31 cellular contexts compared by ENCODE assay signal in genomic region chr9:128720841-128721486, GRCh38. TPM values are rescaled to one million over a fixed set of nuclear protein-coding genes. Genes with fewer than 3 reads are reported as not detected.
A peak's percentile ranks its signal among the peaks of the same experiment; 100 is the strongest.
DNase-seq lines count a peak whose midpoint lies in the region; ATAC-seq, FAIRE-seq and TF ChIP-seq lines count a peak whose summit lies in the region.
"Had no signal": no experiment of that assay in that cellular context is flagged by ENCODE, and none has a peak within 500 bp of the region (broad histone marks: within the 10 kb centered on the region; RNA-seq: fewer than 3 reads in every experiment).

No MANE protein-coding gene starts in this region.

- H3K4me3 ChIP-seq in HEK293 (ENCODE audit: low read depth, low read length) = no peak overlapping the region
- no peak overlapping the region for H3K4me3 ChIP-seq in K562
- H3K4me3 ChIP-seq in osteoblast (ENCODE audit: insufficient read depth, low read length) = no peak overlapping the region
- H3K4me3 ChIP-seq: colonic mucosa, gastrocnemius medialis, hepatocyte, left lung, thoracic aorta, uterus had no signal

- H3K27ac ChIP-seq in HEK293 (ENCODE audit: extremely low read depth, low read depth, low read length) = no peak overlapping the region
- H3K27ac ChIP-seq in K562 (ENCODE audit: extremely low read depth, low read depth, low read length) = no peak overlapping the region
- no peak overlapping the region for H3K27ac ChIP-seq in osteoblast (ENCODE audit: low read depth, low read length)
- H3K27ac ChIP-seq: brain microvascular endothelial cell, colonic mucosa, gastrocnemius medialis, hepatocyte, left lung, parathyroid adenoma, thoracic aorta, uterus had no signal

- peaks cover 29% of the 10 kb centered on the region for H3K4me1 Mint-ChIP-seq in activated naive CD4-positive, alpha-beta T cell treated with anti-CD3 and anti-CD28 coated beads, Interleukin-2, amount 50 U/mL, for 24 hours

- H3K9ac ChIP-seq in K562 (ENCODE audit: insufficient read depth in 1 of 2, low read depth in 2 of 2, low read length in 2 of 2) = peak overlapping the region in 1 of 2 experiments; percentile 39; a peak in 1 of 4 replicates
- H3K9ac ChIP-seq: parathyroid adenoma, SK-N-SH had no signal

- no peak for TF ChIP-seq POLR2A in K562 (conservative IDR thresholded peaks at IDR 0.05)

- no peak overlapping the region for H3K4me2 ChIP-seq in K562 (ENCODE audit: insufficient read depth, low read length)
- H3K4me2 ChIP-seq in osteoblast (ENCODE audit: insufficient read depth, low read length) = no peak overlapping the region
- H3K4me2 ChIP-seq: hepatocyte, SK-N-SH had no signal

- H2AFZ ChIP-seq in K562 (ENCODE audit: low read depth, low read length) (no peak overlapping the region), osteoblast (ENCODE audit: low read length) (no peak overlapping the region)
- H2AFZ ChIP-seq: hepatocyte, parathyroid adenoma had no signal

- H4K20me1 ChIP-seq in K562 (replicated peaks; ENCODE audit: control insufficient read depth, insufficient read depth, low read length) (no peaks in the 10 kb centered on the region), osteoblast (ENCODE audit: insufficient read depth, low read length) (no peaks in the 10 kb centered on the region)

- no peak for FAIRE-seq in K562 (lab: Jason Lieb, UNC)
- FAIRE-seq: GM19239 had no signal

- H3K27me3 ChIP-seq in K562 (ENCODE audit: control insufficient read depth in 2 of 2, insufficient read depth in 2 of 2, low read length in 2 of 2) (no peaks in the 10 kb centered on the region), osteoblast (ENCODE audit: insufficient read depth, low read length) (no peaks in the 10 kb centered on the region)
- H3K27me3 ChIP-seq: brain microvascular endothelial cell, colonic mucosa, gastrocnemius medialis, hepatocyte, left lung, uterus had no signal

- TSS peak; percentile 53 for BruUV-seq in K562 (replicated peaks; lab: Mats Ljungman, UMichigan)

- H3K9me3 ChIP-seq in HEK293 (ENCODE audit: control insufficient read depth, insufficient read depth, low read depth, low read length) (no peaks in the 10 kb centered on the region), K562 (replicated peaks; ENCODE audit: control insufficient read depth, insufficient read depth, low read depth, low read length) (no peaks in the 10 kb centered on the region), osteoblast (ENCODE audit: low read depth, low read length) (no peaks in the 10 kb centered on the region)
- H3K9me3 ChIP-seq: colonic mucosa, gastrocnemius medialis, left lung, SK-N-SH, thoracic aorta, uterus had no signal

- no peaks in the 10 kb centered on the region for H3K9me3 Mint-ChIP-seq in activated naive CD4-positive, alpha-beta T cell treated with anti-CD3 and anti-CD28 coated beads, Interleukin-2, amount 50 U/mL, for 24 hours
- H3K9me3 Mint-ChIP-seq: effector memory CD8-positive, alpha-beta T cell had no signal

- H3K36me3 Mint-ChIP-seq in activated naive CD4-positive, alpha-beta T cell treated with anti-CD3 and anti-CD28 coated beads, Interleukin-2, amount 50 U/mL, for 24 hours = no peaks in the 10 kb centered on the region

- H3K36me3 ChIP-seq in HEK293 (ENCODE audit: control insufficient read depth in 2 of 2, insufficient read depth in 1 of 2, low read length in 2 of 2) (peaks cover 3 to 40% of the 10 kb centered on the region in 2 experiments; a peak in 2 of 3 replicates), K562 (ENCODE audit: control insufficient read depth, insufficient read depth, low read length) (peaks cover 44% of the 10 kb centered on the region; the same call in 2 of the 3 replicates), osteoblast (ENCODE audit: insufficient read depth, low read length) (no peaks in the 10 kb centered on the region)
- H3K36me3 ChIP-seq: brain microvascular endothelial cell, colonic mucosa, gastrocnemius medialis, thoracic aorta, uterus had no signal

- peaks cover 8% of the 10 kb centered on the region; the same call in 2 of the 3 replicates for H3K79me2 ChIP-seq in K562 (ENCODE audit: control insufficient read depth, insufficient read depth, low read length)
- H3K79me2 ChIP-seq in osteoblast (ENCODE audit: insufficient read depth, low read length) = no peaks in the 10 kb centered on the region
- H3K79me2 ChIP-seq: hepatocyte, parathyroid adenoma had no signal

- in situ Hi-C loops in K562 (cut with MboI) = no loop called here

- ATAC-seq in K562 = no peak
- ATAC-seq: effector memory CD8-positive, alpha-beta T cell; gastrocnemius medialis; left lung; naive thymus-derived CD4-positive, alpha-beta T cell; right cardiac atrium had no signal

- DNase-seq in activated naive CD4-positive, alpha-beta T cell treated with anti-CD3 and anti-CD28 coated beads, Interleukin-2, amount 50 U/mL, for 16 hours = no peak
- no peak for DNase-seq in K562 (ENCODE audit: extremely low read depth in 1 of 4, low spot score in 3 of 4)
- DNase-seq in osteoblast (ENCODE audit: insufficient read length, low spot score, missing footprints) = peak; percentile 65
- no peak for DNase-seq in cerebellar cortex (ENCODE audit: low spot score)
- no peak for DNase-seq in NCI-H1930 (lab: John Stamatoyannopoulos, UW)
- no peak for DNase-seq in NCI-H524 (lab: John Stamatoyannopoulos, UW)
- DNase-seq: activated CD4-positive, alpha-beta T cell treated with anti-CD3 and anti-CD28 coated beads, Interleukin-2, amount 50 U/mL, for 1 hour; activated effector memory CD4-positive, alpha-beta T cell treated with Interleukin-2 at 50 U/mL for 16 hours; brain microvascular endothelial cell; colonic mucosa; DMS 273 treated with DMSO at 0.1 percent for 48 hours; effector memory CD8-positive, alpha-beta T cell; gastrocnemius medialis; MM.1S; naive thymus-derived CD4-positive, alpha-beta T cell; NCI-H1417 treated with DMSO at 0.1 percent for 48 hours; NCI-H510A; RPMI8226; stimulated activated CD4-positive, alpha-beta T cell treated with anti-CD3 and anti-CD28 coated beads, Interleukin-12 subunit alpha, Interleukin-12 subunit beta, amount 100 ng/mL, for 4 hours; stimulated activated CD4-positive, alpha-beta T cell treated with anti-CD3 and anti-CD28 coated beads, Interleukin-4, amount 100 ng/mL, for 24 hours; stimulated activated naive CD4-positive, alpha-beta T cell treated with Interleukin-2 at 50 U/mL for 16 hours; uterus had no signal

- WGBS in K562 (ENCODE audit: insufficient coverage, low coverage, missing lambda C conversion rate) = 93% methylated on average over 21 of the region's 22 CpGs

- no peak for TF ChIP-seq EP300 in K562 (IDR thresholded peaks at IDR 0.05; ENCODE audit: low read length)

- H3K4me3 Mint-ChIP-seq in activated naive CD4-positive, alpha-beta T cell treated with anti-CD3 and anti-CD28 coated beads, Interleukin-2, amount 50 U/mL, for 24 hours = peak overlapping the region; percentile 36

- no peak for TF ChIP-seq RAD21 in K562 (CRISPR knock-in tag; conservative IDR thresholded peaks at IDR 0.05 in 1 of 2, IDR thresholded peaks at IDR 0.05 in 1 of 2)

- intact Hi-C loops in K562 (cut with micrococcal nuclease) = no loop called here

- peaks cover 2% of the 10 kb centered on the region for H3K9me1 ChIP-seq in K562 (ENCODE audit: control insufficient read depth, insufficient read depth, low read length)

- CTCF ChIA-PET in HEK293 (lab: Yijun Ruan, JAX) (no interaction called here), K562 (lab: Yijun Ruan, JAX; ENCODE audit: low intra/inter-chr PET ratio) (no interaction called here)

- H3K27me3 Mint-ChIP-seq in activated naive CD4-positive, alpha-beta T cell treated with anti-CD3 and anti-CD28 coated beads, Interleukin-2, amount 50 U/mL, for 24 hours = no peaks in the 10 kb centered on the region
- H3K27me3 Mint-ChIP-seq: effector memory CD8-positive, alpha-beta T cell; naive thymus-derived CD4-positive, alpha-beta T cell had no signal

- no peak overlapping the region for H3K27ac Mint-ChIP-seq in activated naive CD4-positive, alpha-beta T cell treated with anti-CD3 and anti-CD28 coated beads, Interleukin-2, amount 50 U/mL, for 24 hours

- POLR2A ChIA-PET in HEK293 (lab: Yijun Ruan, JAX) (interaction anchor here (1.0 kb wide), 1 partner anchor 24 kb away, joined by 3 read pairs; no protein-coding TSS in a partner anchor), K562 (lab: Yijun Ruan, JAX) (interaction anchor here (0.7 kb wide), 1 partner anchor 215 kb away, joined by 3 read pairs; no protein-coding TSS in a partner anchor)

- TF ChIP-seq CTCF in HEK293 (tag by site-specific recombination; IDR thresholded peaks at IDR 0.05) (no peak), K562 (IDR thresholded peaks at IDR 0.05 in 2 of 3, conservative IDR thresholded peaks at IDR 0.05 in 1 of 3; ENCODE audit: insufficient read depth in 2 of 3, low read depth in 1 of 3, low read length in 3 of 3) (no peak), osteoblast (IDR thresholded peaks at IDR 0.05; ENCODE audit: extremely low read depth, low read depth, low read length) (no peak)

- H3K4me1 ChIP-seq in HEK293 (ENCODE audit: control insufficient read depth, insufficient read depth, low read length) = no peaks in the 10 kb centered on the region
- H3K4me1 ChIP-seq in K562 (replicated peaks in 1 of 2; ENCODE audit: control insufficient read depth in 2 of 2, insufficient read depth in 2 of 2, low read length in 2 of 2) = peaks cover 8 to 47% of the 10 kb centered on the region in 2 experiments; a peak in 4 of 5 replicates
- peaks cover 8% of the 10 kb centered on the region for H3K4me1 ChIP-seq in osteoblast (ENCODE audit: insufficient read depth, low read length)
- H3K4me1 ChIP-seq: colonic mucosa, uterus had no signal

RNA-seq across cellular contexts. Expression of gene ZDHHC12, which starts 3.0 kb away (rescaled TPM):
- total RNA-seq in K562 (2011; cell fraction: chromatin; rRNA removed; ENCODE audit: low replicate concordance) = 7.1 and 18.4 TPM in 2 replicates
- total RNA-seq in K562 (2011; cell fraction: nucleolus; rRNA removed) = 35.0 and 36.5 TPM in 2 replicates
- 22.9 and 31.1 TPM in 2 replicates for total RNA-seq in K562 (2011; cell fraction: nucleoplasm; rRNA removed)
- total RNA-seq in K562 (2014; rRNA removed) = 38.0 and 57.7 TPM in 2 replicates
- 1.1 and 1.9 TPM in 2 replicates for total RNA-seq in K562 (2014; rRNA removed; fragmentation: Illumina TruSeq; extraction: Trizol)
- 18.7 and 19.1 TPM in 2 replicates for total RNA-seq in K562 (2015; rRNA removed; fragmentation: Illumina TruSeq; extraction: Trizol)
- 28.7 and 30.3 TPM in 2 replicates for total RNA-seq in K562 (2021)
- polyA plus RNA-seq in K562 (2011; rRNA removed) = 13.8 and 24.8 TPM in 2 replicates
- polyA plus RNA-seq in K562 (2011; cell fraction: cytosol; rRNA removed) = 30.4 and 84.8 TPM in 2 replicates
- polyA plus RNA-seq in K562 (2011; cell fraction: nucleus; rRNA removed) = 32.5 and 45.8 TPM in 2 replicates
- polyA plus RNA-seq in K562 (2012) = 31.0 and 52.7 TPM in 2 replicates
- polyA plus RNA-seq in K562 (2014; fragmentation: Illumina TruSeq; extraction: Trizol) = 6.8 and 27.8 TPM in 2 replicates
- 1 to 10 TPM in 1 of 2 experiments, under 1 TPM in 1; 0.21 to 4.3 TPM for polyA plus RNA-seq in K562 (2014; fragmentation: Nextera tagmentation; extraction: Ambion mirVana)
- polyA plus RNA-seq in K562 (2014; rRNA removed) = 31.7 TPM in 2 replicates
- polyA minus RNA-seq in K562 (2011; rRNA and poly(A)+ RNA removed) = 3.4 and 6.5 TPM in 2 replicates
- polyA minus RNA-seq in K562 (2011; cell fraction: cytosol; rRNA and poly(A)+ RNA removed) = 21.7 and 30.2 TPM in 2 replicates
- polyA minus RNA-seq in K562 (2011; cell fraction: nucleus; rRNA and poly(A)+ RNA removed) = 5.8 and 6.1 TPM in 2 replicates
- total RNA-seq in osteoblast = 32.7 and 35.1 TPM in 2 replicates

RNA-seq across cellular contexts. Expression of gene PKN3, which starts 18.7 kb away (rescaled TPM):
- 45.1 and 101 TPM in 2 replicates for total RNA-seq in K562 (2011; cell fraction: chromatin; rRNA removed; ENCODE audit: low replicate concordance)
- 76.3 and 95.7 TPM in 2 replicates for total RNA-seq in K562 (2011; cell fraction: nucleolus; rRNA removed)
- total RNA-seq in K562 (2011; cell fraction: nucleoplasm; rRNA removed) = 27.9 and 53.6 TPM in 2 replicates
- total RNA-seq in K562 (2014; rRNA removed) = 29.4 and 42.4 TPM in 2 replicates
- total RNA-seq in K562 (2014; rRNA removed; fragmentation: Illumina TruSeq; extraction: Trizol) = 10.6 and 16.2 TPM in 2 replicates
- 17.5 and 19.7 TPM in 2 replicates for total RNA-seq in K562 (2015; rRNA removed; fragmentation: Illumina TruSeq; extraction: Trizol)
- 40.3 and 41.3 TPM in 2 replicates for total RNA-seq in K562 (2021)
- 24.5 and 25.4 TPM in 2 replicates for polyA plus RNA-seq in K562 (2011; rRNA removed)
- 25.0 and 47.2 TPM in 2 replicates for polyA plus RNA-seq in K562 (2011; cell fraction: cytosol; rRNA removed)
- polyA plus RNA-seq in K562 (2011; cell fraction: nucleus; rRNA removed) = 80.6 and 118 TPM in 2 replicates
- polyA plus RNA-seq in K562 (2012) = 28.4 and 42.0 TPM in 2 replicates
- 19.7 and 28.3 TPM in 2 replicates for polyA plus RNA-seq in K562 (2014; fragmentation: Illumina TruSeq; extraction: Trizol)
- 1 to 10 TPM in 1 of 2 experiments, under 1 TPM in 1; 0.82 to 1.4 TPM for polyA plus RNA-seq in K562 (2014; fragmentation: Nextera tagmentation; extraction: Ambion mirVana)
- 48.9 and 49.2 TPM in 2 replicates for polyA plus RNA-seq in K562 (2014; rRNA removed)
- 9.4 and 18.7 TPM in 2 replicates for polyA minus RNA-seq in K562 (2011; rRNA and poly(A)+ RNA removed)
- polyA minus RNA-seq in K562 (2011; cell fraction: cytosol; rRNA and poly(A)+ RNA removed) = 23.5 and 24.5 TPM in 2 replicates
- polyA minus RNA-seq in K562 (2011; cell fraction: nucleus; rRNA and poly(A)+ RNA removed) = 12.1 and 13.3 TPM in 2 replicates
- 3.5 and 4.3 TPM in 2 replicates for total RNA-seq in osteoblast

RNA-seq across cellular contexts. Expression of gene SET, which starts 31.9 kb away (rescaled TPM):
- total RNA-seq in K562 (2011; cell fraction: chromatin; rRNA removed; ENCODE audit: low replicate concordance) = 148 and 241 TPM in 2 replicates
- 111 and 117 TPM in 2 replicates for total RNA-seq in K562 (2011; cell fraction: nucleolus; rRNA removed)
- total RNA-seq in K562 (2011; cell fraction: nucleoplasm; rRNA removed) = 183 and 259 TPM in 2 replicates
- total RNA-seq in K562 (2014; rRNA removed) = 887 and 1,071 TPM in 2 replicates
- 1,328 and 1,534 TPM in 2 replicates for total RNA-seq in K562 (2014; rRNA removed; fragmentation: Illumina TruSeq; extraction: Trizol)
- total RNA-seq in K562 (2015; rRNA removed; fragmentation: Illumina TruSeq; extraction: Trizol) = 1,335 and 1,447 TPM in 2 replicates
- 840 and 907 TPM in 2 replicates for total RNA-seq in K562 (2021)
- 308 and 520 TPM in 2 replicates for polyA plus RNA-seq in K562 (2011; rRNA removed)
- polyA plus RNA-seq in K562 (2011; cell fraction: cytosol; rRNA removed) = 84.3 and 133 TPM in 2 replicates
- 138 and 148 TPM in 2 replicates for polyA plus RNA-seq in K562 (2011; cell fraction: nucleus; rRNA removed)
- polyA plus RNA-seq in K562 (2012) = 556 and 791 TPM in 2 replicates
- 886 and 1,006 TPM in 2 replicates for polyA plus RNA-seq in K562 (2014; fragmentation: Illumina TruSeq; extraction: Trizol)
- polyA plus RNA-seq in K562 (2014; fragmentation: Nextera tagmentation; extraction: Ambion mirVana) = 100 to 1,000 TPM; 404 to 534 TPM
- 609 and 622 TPM in 2 replicates for polyA plus RNA-seq in K562 (2014; rRNA removed)
- polyA minus RNA-seq in K562 (2011; rRNA and poly(A)+ RNA removed) = 1,021 and 1,119 TPM in 2 replicates
- 256 and 383 TPM in 2 replicates for polyA minus RNA-seq in K562 (2011; cell fraction: cytosol; rRNA and poly(A)+ RNA removed)
- 100 and 155 TPM in 2 replicates for polyA minus RNA-seq in K562 (2011; cell fraction: nucleus; rRNA and poly(A)+ RNA removed)
- total RNA-seq in osteoblast = 365 and 397 TPM in 2 replicates

RNA-seq across cellular contexts. Expression of gene ZER1, which starts 50.8 kb away (rescaled TPM):
- 19.8 and 57.5 TPM in 2 replicates for total RNA-seq in K562 (2011; cell fraction: chromatin; rRNA removed; ENCODE audit: low replicate concordance)
- 14.3 and 15.0 TPM in 2 replicates for total RNA-seq in K562 (2011; cell fraction: nucleolus; rRNA removed)
- 15.9 and 22.8 TPM in 2 replicates for total RNA-seq in K562 (2011; cell fraction: nucleoplasm; rRNA removed)
- total RNA-seq in K562 (2014; rRNA removed) = 6.8 and 8.4 TPM in 2 replicates
- total RNA-seq in K562 (2014; rRNA removed; fragmentation: Illumina TruSeq; extraction: Trizol) = 2.0 and 2.3 TPM in 2 replicates
- 3.8 and 4.0 TPM in 2 replicates for total RNA-seq in K562 (2015; rRNA removed; fragmentation: Illumina TruSeq; extraction: Trizol)
- total RNA-seq in K562 (2021) = 9.7 and 10.1 TPM in 2 replicates
- polyA plus RNA-seq in K562 (2011; rRNA removed) = 6.5 and 14.3 TPM in 2 replicates
- 19.3 and 30.6 TPM in 2 replicates for polyA plus RNA-seq in K562 (2011; cell fraction: cytosol; rRNA removed)
- 21.7 and 29.5 TPM in 2 replicates for polyA plus RNA-seq in K562 (2011; cell fraction: nucleus; rRNA removed)
- polyA plus RNA-seq in K562 (2012) = 8.3 and 21.2 TPM in 2 replicates
- polyA plus RNA-seq in K562 (2014; fragmentation: Illumina TruSeq; extraction: Trizol) = 6.2 and 8.6 TPM in 2 replicates
- polyA plus RNA-seq in K562 (2014; fragmentation: Nextera tagmentation; extraction: Ambion mirVana) = under 1 TPM; 0.07 to 0.22 TPM
- 7.1 and 10.7 TPM in 2 replicates for polyA plus RNA-seq in K562 (2014; rRNA removed)
- polyA minus RNA-seq in K562 (2011; rRNA and poly(A)+ RNA removed) = 5.8 and 6.2 TPM in 2 replicates
- 8.0 and 10.1 TPM in 2 replicates for polyA minus RNA-seq in K562 (2011; cell fraction: cytosol; rRNA and poly(A)+ RNA removed)
- polyA minus RNA-seq in K562 (2011; cell fraction: nucleus; rRNA and poly(A)+ RNA removed) = 6.7 and 9.1 TPM in 2 replicates
- total RNA-seq in osteoblast = 26.4 and 27.1 TPM in 2 replicates
